ENCODE assay signal across 13 cellular contexts in genomic region chr3:12267380-12268030, GRCh38. TPM values are rescaled to one million over a fixed set of nuclear protein-coding genes. Genes with fewer than 3 reads are reported as not detected.
DNase-seq lines count a peak whose midpoint lies in the region; ATAC-seq, FAIRE-seq and TF ChIP-seq lines count a peak whose summit lies in the region.
"Had no signal": no experiment of that assay in that cellular context is flagged by ENCODE, and none has a peak within 500 bp of the region (broad histone marks: within the 10 kb centered on the region; RNA-seq: fewer than 3 reads in every experiment).

No MANE protein-coding gene starts in this region.

- no peaks in the 10 kb centered on the region for H3K27me3 ChIP-seq in left ventricle myocardium inferior (ENCODE audit: low read depth)
- peaks cover 0 to 19% of the 10 kb centered on the region in 2 experiments for H3K27me3 ChIP-seq in K562 (ENCODE audit: control insufficient read depth in 2 of 2, insufficient read depth in 2 of 2, low read length in 2 of 2)
- no peaks in the 10 kb centered on the region for H3K27me3 ChIP-seq in subcutaneous abdominal adipose tissue (ENCODE audit: control insufficient read depth in 5 of 5, insufficient read depth in 4 of 5, low read length in 5 of 5)

- H3K27ac ChIP-seq in left ventricle myocardium inferior (replicated peaks) (peak overlapping the region; percentile 32), K562 (ENCODE audit: extremely low read depth, low read depth, low read length) (no peak overlapping the region), subcutaneous abdominal adipose tissue (ENCODE audit: low read depth, low read length) (peak overlapping the region; percentile 89)

- H3K9me3 ChIP-seq in left ventricle myocardium inferior (replicated peaks), result no peaks in the 10 kb centered on the region
- H3K9me3 ChIP-seq in K562 (replicated peaks; ENCODE audit: control insufficient read depth, insufficient read depth, low read depth, low read length), result no peaks in the 10 kb centered on the region
- no peaks in the 10 kb centered on the region for H3K9me3 ChIP-seq in subcutaneous abdominal adipose tissue (ENCODE audit: control insufficient read depth in 5 of 5, low read length in 5 of 5)

- no peak overlapping the region for H3K4me2 ChIP-seq in K562 (ENCODE audit: insufficient read depth, low read length)

- H3K9ac ChIP-seq in K562 (ENCODE audit: insufficient read depth in 1 of 2, low read depth in 2 of 2, low read length in 2 of 2) (no peak overlapping the region), subcutaneous abdominal adipose tissue (ENCODE audit: low read length in 5 of 5) (peak overlapping the region in 3 of 5 donors; percentile 12 to 53 (median 38))

- WGBS in K562 (ENCODE audit: insufficient coverage, low coverage, missing lambda C conversion rate), result 0% methylated on average over 3 of the region's 3 CpGs

- H3K4me3 ChIP-seq in left ventricle myocardium inferior, result no peak overlapping the region
- H3K4me3 ChIP-seq in K562, result no peak overlapping the region
- H3K4me3 ChIP-seq in subcutaneous abdominal adipose tissue (ENCODE audit: low read depth in 1 of 5, low read length in 5 of 5), result peak overlapping the region in 3 of 5 donors; percentile 9 to 34 (median 13)

- H3K36me3 ChIP-seq in left ventricle myocardium inferior (no peaks in the 10 kb centered on the region), K562 (ENCODE audit: control insufficient read depth, insufficient read depth, low read length) (no peaks in the 10 kb centered on the region), subcutaneous abdominal adipose tissue (ENCODE audit: control insufficient read depth in 5 of 5, insufficient read depth in 5 of 5, low read length in 5 of 5) (no peaks in the 10 kb centered on the region)

- no TSS peak for BruUV-seq in K562 (replicated peaks; lab: Mats Ljungman, UMichigan)

- TF ChIP-seq CTCF in left ventricle myocardium inferior (IDR thresholded peaks at IDR 0.05; ENCODE audit: borderline replicate concordance), result no peak
- no peak for TF ChIP-seq CTCF in K562 (IDR thresholded peaks at IDR 0.05 in 2 of 3, conservative IDR thresholded peaks at IDR 0.05 in 1 of 3; ENCODE audit: insufficient read depth in 2 of 3, low read depth in 1 of 3, low read length in 3 of 3)
- no peak for TF ChIP-seq CTCF in D721Med (IDR thresholded peaks at IDR 0.05; ENCODE audit: insufficient read depth, missing control alignments)

- ATAC-seq in left cardiac atrium (no peak), K562 (no peak), HG02610 (IDR thresholded peaks at IDR 0.05; ENCODE audit: unreplicated experiment) (no peak)

- TF ChIP-seq EP300 in K562 (IDR thresholded peaks at IDR 0.05; ENCODE audit: low read length), result no peak

- no peak overlapping the region for H2AFZ ChIP-seq in K562 (ENCODE audit: low read depth, low read length)

- TF ChIP-seq POLR2A in K562 (conservative IDR thresholded peaks at IDR 0.05), result no peak

- CTCF ChIA-PET in K562 (lab: Yijun Ruan, JAX; ENCODE audit: low intra/inter-chr PET ratio), result no interaction called here

- H3K4me1 ChIP-seq in left ventricle myocardium inferior (peaks cover 17% of the 10 kb centered on the region), K562 (replicated peaks in 1 of 2; ENCODE audit: control insufficient read depth in 2 of 2, insufficient read depth in 2 of 2, low read length in 2 of 2) (no peaks in the 10 kb centered on the region), subcutaneous abdominal adipose tissue (ENCODE audit: control insufficient read depth in 5 of 5, insufficient read depth in 5 of 5, low read length in 5 of 5) (peaks cover 1 to 39% (median 29%) of the 10 kb centered on the region in 5 donors)

- no peak for TF ChIP-seq RAD21 in K562 (CRISPR knock-in tag; conservative IDR thresholded peaks at IDR 0.05 in 1 of 2, IDR thresholded peaks at IDR 0.05 in 1 of 2)

- DNase-seq in left ventricle myocardium inferior (no peak), left cardiac atrium (no peak), K562 (ENCODE audit: extremely low read depth in 1 of 4, low spot score in 3 of 4) (no peak), D721Med (ENCODE audit: insufficient read length, low spot score) (no peak), frontal cortex (ENCODE audit: low spot score in 2 of 2) (no peak)
- DNase-seq: 8988T; C1 segment of cervical spinal cord; CD4-positive, alpha-beta memory T cell; HCEC 1CT; IMR-90 had no signal

- H3K9me1 ChIP-seq in K562 (ENCODE audit: control insufficient read depth, insufficient read depth, low read length), result no peaks in the 10 kb centered on the region

- in situ Hi-C loops in K562 (cut with MboI), result no loop called here

- no peak for FAIRE-seq in K562 (lab: Jason Lieb, UNC)
- peak; percentile 17 for FAIRE-seq in islet of Langerhans (lab: Jason Lieb, UNC)
- no peak for FAIRE-seq in D721Med (lab: Jason Lieb, UNC)
- no peak for FAIRE-seq in frontal cortex (lab: Jason Lieb, UNC)

- POLR2A ChIA-PET in K562 (lab: Yijun Ruan, JAX), result interaction anchor here (1.8 kb wide), 1 partner anchor 10 kb away, joined by 4 read pairs; no protein-coding TSS in a partner anchor

- intact Hi-C loops in left ventricle myocardium inferior (cut with micrococcal nuclease) (no loop called here), left cardiac atrium (cut with DNase I) (no loop called here), K562 (cut with micrococcal nuclease) (no loop called here)

- H4K20me1 ChIP-seq in K562 (replicated peaks; ENCODE audit: control insufficient read depth, insufficient read depth, low read length), result no peaks in the 10 kb centered on the region

- H3K79me2 ChIP-seq in K562 (ENCODE audit: control insufficient read depth, insufficient read depth, low read length), result no peaks in the 10 kb centered on the region

TF ChIP-seq in K562, 482 proteins besides CTCF, POLR2A, EP300 and RAD21:
- TF ChIP-seq TEAD1 (CRISPR knock-in tag; IDR thresholded peaks at IDR 0.05), result no peak
- peak; percentile 52 for TF ChIP-seq CBX2 (IDR thresholded peaks at IDR 0.05; ENCODE audit: insufficient read depth, low read length, poor library complexity, severe bottlenecking)
TF ChIP-seq in K562: peak in this region for 1.

RNA-seq across cellular contexts. Expression of gene PPARG, which starts 21.4 kb away (rescaled TPM):
- 15.6 TPM for total RNA-seq in left ventricle myocardium inferior
- total RNA-seq in left cardiac atrium, result 10 to 100 TPM; 40.1 to 57.2 TPM
- not detected in 2 replicates for total RNA-seq in K562 (2011; cell fraction: chromatin; rRNA removed; ENCODE audit: low replicate concordance)
- not detected in 2 replicates for total RNA-seq in K562 (2011; cell fraction: nucleolus; rRNA removed)
- total RNA-seq in K562 (2011; cell fraction: nucleoplasm; rRNA removed), result not detected in 2 replicates
- not detected in 2 replicates for total RNA-seq in K562 (2014; rRNA removed)
- total RNA-seq in K562 (2014; rRNA removed; fragmentation: Illumina TruSeq; extraction: Trizol), result not detected in 2 replicates
- total RNA-seq in K562 (2015; rRNA removed; fragmentation: Illumina TruSeq; extraction: Trizol), result not detected in 2 replicates
- 0.38 TPM in 1 of 2 replicates, not detected in the other for total RNA-seq in K562 (2021)
- polyA plus RNA-seq in K562 (2011; rRNA removed), result not detected in 2 replicates
- not detected in 2 replicates for polyA plus RNA-seq in K562 (2011; cell fraction: cytosol; rRNA removed)
- not detected in 2 replicates for polyA plus RNA-seq in K562 (2011; cell fraction: nucleus; rRNA removed)
- polyA plus RNA-seq in K562 (2012), result 0.21 TPM in 1 of 2 replicates, not detected in the other
- not detected in 2 replicates for polyA plus RNA-seq in K562 (2014; fragmentation: Illumina TruSeq; extraction: Trizol)
- not detected for polyA plus RNA-seq in K562 (2014; fragmentation: Nextera tagmentation; extraction: Ambion mirVana)
- not detected in 2 replicates for polyA plus RNA-seq in K562 (2014; rRNA removed)
- polyA minus RNA-seq in K562 (2011; rRNA and poly(A)+ RNA removed), result not detected in 2 replicates
- polyA minus RNA-seq in K562 (2011; cell fraction: cytosol; rRNA and poly(A)+ RNA removed), result not detected in 2 replicates
- polyA minus RNA-seq in K562 (2011; cell fraction: nucleus; rRNA and poly(A)+ RNA removed), result 0.13 TPM in 1 of 2 replicates, not detected in the other
- 1.2 TPM for total RNA-seq in frontal cortex

Comparison
In these comparisons a context has a peak if more than half of its experiments do, and no peak if none do; other contexts are left out.
1. H3K4me3 ChIP-seq: peak in subcutaneous abdominal adipose tissue (3 of 5); none in left ventricle myocardium inferior (single experiment) and K562 (single experiment).
2. H3K9ac ChIP-seq: peak in subcutaneous abdominal adipose tissue (3 of 5); none in K562 (0 of 2).